22 cellular contexts compared by ENCODE assay signal in the genomic region with DNA sequence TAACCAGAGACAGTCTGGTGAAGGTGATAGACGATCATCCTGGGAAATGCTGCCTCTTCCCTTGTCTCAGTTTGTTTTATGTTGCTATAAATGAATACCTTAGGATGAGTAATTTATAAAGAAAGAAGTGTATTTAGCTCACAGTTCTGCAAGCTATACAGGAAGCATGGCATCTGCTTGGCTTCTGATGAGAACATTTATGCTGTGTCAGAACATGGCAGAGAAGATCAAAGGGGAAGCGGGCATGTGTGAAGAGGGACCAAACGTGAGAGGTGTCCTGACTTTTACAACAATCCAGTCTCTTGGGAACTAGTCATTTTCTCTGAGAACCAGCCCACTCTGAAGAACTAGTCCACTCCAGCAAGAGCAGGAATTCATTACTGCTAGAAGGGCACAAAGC. TPM values are rescaled to one million over a fixed set of nuclear protein-coding genes. Genes with fewer than 3 reads are reported as not detected.
DNase-seq lines count a peak whose midpoint lies in the region; ATAC-seq and TF ChIP-seq lines count a peak whose summit lies in the region.
"Had no signal": no experiment of that assay in that cellular context is flagged by ENCODE, and none has a peak within 500 bp of the region (broad histone marks: within the 10 kb centered on the region; RNA-seq: fewer than 3 reads in every experiment).

No MANE protein-coding gene starts in this region.

- H3K4me3 ChIP-seq in CD4-positive, alpha-beta memory T cell (ENCODE audit: low read length in 2 of 2), result no peak overlapping the region
- H3K4me3 ChIP-seq in epithelial cell of esophagus (ENCODE audit: low read length), result no peak overlapping the region
- H3K4me3 ChIP-seq: A549, dorsolateral prefrontal cortex, GM23248, SK-N-MC had no signal

- no peaks in the 10 kb centered on the region for H3K36me3 ChIP-seq in CD4-positive, alpha-beta memory T cell (ENCODE audit: insufficient read depth, low read length)

- H3K27me3 Mint-ChIP-seq in CD4-positive, alpha-beta memory T cell, result no peaks in the 10 kb centered on the region
- H3K27me3 Mint-ChIP-seq: type B pancreatic cell had no signal

- H3K27ac ChIP-seq in CD4-positive, alpha-beta memory T cell (ENCODE audit: low read depth, low read length), result no peak overlapping the region
- H3K27ac ChIP-seq: A549, dorsolateral prefrontal cortex, GM23248, SK-N-MC had no signal

- no peak for ATAC-seq in HG02981 (IDR thresholded peaks at IDR 0.05; ENCODE audit: unreplicated experiment)
- ATAC-seq: A549, Panc1, right cardiac atrium had no signal

- intact Hi-C loops in CD4-positive, alpha-beta memory T cell (cut with micrococcal nuclease), result no loop called here

- H3K27me3 ChIP-seq in CD4-positive, alpha-beta memory T cell (ENCODE audit: insufficient read depth, low read length), result no peaks in the 10 kb centered on the region
- H3K27me3 ChIP-seq: dorsolateral prefrontal cortex had no signal

- peaks cover 51% of the 10 kb centered on the region for H3K4me1 ChIP-seq in CD4-positive, alpha-beta memory T cell (ENCODE audit: insufficient read depth, low read length)
- H3K4me1 ChIP-seq: A549 had no signal

- H3K9me3 ChIP-seq in CD4-positive, alpha-beta memory T cell (ENCODE audit: control insufficient read depth in 1 of 2, low read length in 2 of 2), result no peaks in the 10 kb centered on the region
- H3K9me3 ChIP-seq: A549 had no signal

- H3K4me1 Mint-ChIP-seq in CD4-positive, alpha-beta memory T cell, result peaks cover 48 to 79% (median 63%) of the 10 kb centered on the region in 4 donors

- peak overlapping the region in 6 of 7 donors; percentile 3 to 64 (median 40) for H3K27ac Mint-ChIP-seq in CD4-positive, alpha-beta memory T cell
- H3K27ac Mint-ChIP-seq: type B pancreatic cell had no signal

- POLR2A ChIA-PET in CD4-positive, alpha-beta memory T cell (lab: Charles Lee; ENCODE audit: partially characterized antibody), result interaction anchor here (1.2 kb wide), 1 partner anchor 10 kb away, joined by 3 read pairs; a partner anchor contains a TSS

- CTCF ChIA-PET in CD4-positive, alpha-beta memory T cell (lab: Charles Lee; ENCODE audit: partially characterized antibody), result interaction anchor here (0.8 kb wide), 1 partner anchor 539 kb away, joined by 3 read pairs; no protein-coding TSS in a partner anchor

- peak; percentile 24 for DNase-seq in NOMO-1 treated with DMSO at 0.1 percent for 48 hours (lab: John Stamatoyannopoulos, UW; ENCODE audit: unreplicated experiment)
- DNase-seq in NOMO-1 treated with dmso at 0.1 percent for 144 hours (lab: John Stamatoyannopoulos, UW; ENCODE audit: unreplicated experiment), result no peak
- no peak for DNase-seq in CD4-positive, alpha-beta memory T cell
- peak; percentile 2 for DNase-seq in LHCN-M2 (ENCODE audit: low read depth)
- peak; percentile 2 for DNase-seq in epithelial cell of esophagus (ENCODE audit: low read depth)
- DNase-seq in NCI-H1092 treated with DMSO at 0.1 percent for 48 hours (lab: John Stamatoyannopoulos, UW), result no peak
- no peak for DNase-seq in D341Med (ENCODE audit: low spot score)
- DNase-seq: DND-41; dorsolateral prefrontal cortex; GM23248; NCI-H1105 treated with DMSO at 0.1 percent for 48 hours; NCI-H774; occipital lobe; right cardiac atrium; stimulated activated CD4-positive, alpha-beta T cell treated with anti-CD3 and anti-CD28 coated beads, Interleukin-15, amount 100 ng/mL, for 24 hours; stimulated activated naive CD4-positive, alpha-beta T cell; T1000 had no signal

- no peak for TF ChIP-seq CTCF in epithelial cell of esophagus (IDR thresholded peaks at IDR 0.05; ENCODE audit: insufficient read depth, low read depth, low read length, missing control alignments)

- H3K36me3 Mint-ChIP-seq in CD4-positive, alpha-beta memory T cell, result peaks cover 7% of the 10 kb centered on the region in 2 donors
- H3K36me3 Mint-ChIP-seq: type B pancreatic cell had no signal

- H3K4me3 Mint-ChIP-seq in CD4-positive, alpha-beta memory T cell, result peak overlapping the region in 4 of 8 donors; percentile 9 to 67 (median 40)
- H3K4me3 Mint-ChIP-seq: type B pancreatic cell had no signal

- no peaks in the 10 kb centered on the region for H3K9me3 Mint-ChIP-seq in CD4-positive, alpha-beta memory T cell
- H3K9me3 Mint-ChIP-seq: type B pancreatic cell had no signal

RNA-seq across cellular contexts. Expression of a gene that starts 9.6 kb away (rescaled TPM):
- 10 to 100 TPM; 15.9 to 18.4 TPM for total RNA-seq in CD4-positive, alpha-beta memory T cell
- polyA plus RNA-seq in CD4-positive, alpha-beta memory T cell, result 10 to 100 TPM; 43.4 to 49.8 TPM
- total RNA-seq in LHCN-M2 (2014; rRNA removed), result 6.9 and 11.0 TPM in 2 replicates
- polyA plus RNA-seq in LHCN-M2 (2012), result 34.2 TPM

Comparison
In these comparisons a context has a peak if more than half of its experiments do, and no peak if none do; other contexts are left out.
1. DNase-seq: peak in NOMO-1 treated with DMSO at 0.1 percent for 48 hours (single experiment), LHCN-M2 (single experiment) and epithelial cell of esophagus (single experiment); none in NOMO-1 treated with dmso at 0.1 percent for 144 hours (single experiment), CD4-positive, alpha-beta memory T cell (0 of 5), NCI-H1092 treated with DMSO at 0.1 percent for 48 hours (single experiment) and D341Med (single experiment).